In the genomic region with DNA sequence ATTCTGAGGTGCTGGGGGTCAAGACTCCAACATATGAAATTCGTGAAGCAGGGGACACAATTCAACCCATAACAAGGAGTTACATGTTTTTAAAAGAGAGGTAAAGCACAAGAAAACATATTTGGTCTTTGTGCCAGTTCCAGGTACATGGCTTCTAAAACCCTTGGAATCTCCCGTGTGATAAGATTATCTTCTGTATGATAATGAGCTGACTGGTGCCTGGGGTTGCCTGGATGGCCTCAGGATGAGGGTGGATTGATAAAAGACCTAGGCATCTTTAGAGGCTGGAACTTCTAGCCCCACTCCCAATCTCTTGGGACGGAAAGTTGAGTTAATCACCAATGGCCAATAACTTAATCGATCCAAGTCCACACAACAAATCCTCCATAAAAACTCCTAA, we compare ENCODE assay signal across 15 cellular contexts.
DNase-seq lines count a peak whose midpoint lies in the region; ATAC-seq and TF ChIP-seq lines count a peak whose summit lies in the region.
"Had no signal": no experiment of that assay in that cellular context is flagged by ENCODE, and none has a peak within 500 bp of the region (broad histone marks: within the 10 kb centered on the region; RNA-seq: fewer than 3 reads in every experiment).

No MANE protein-coding gene starts in this region.

- H3K4me3 Mint-ChIP-seq in Calu3 (ENCODE audit: low read depth, unreplicated experiment) (peak overlapping the region; percentile 60), WTC11 (no peak overlapping the region)
- H3K4me3 Mint-ChIP-seq: B cell; CD4-positive, alpha-beta T cell; GM23338 had no signal

- no peak overlapping the region for H4K5ac ChIP-seq in mesendoderm (ENCODE audit: low read length)

- POLR2A ChIA-PET in WTC11 (lab: Charles Lee): interaction anchor here (0.7 kb wide), 1 partner anchor 218 kb away, joined by 11 read pairs; no protein-coding TSS in a partner anchor

- H3K4me1 Mint-ChIP-seq in Calu3 (ENCODE audit: low read depth, unreplicated experiment) (peaks cover 48% of the 10 kb centered on the region), WTC11 (peaks cover 40% of the 10 kb centered on the region)

- CTCF ChIA-PET in Calu3 (lab: Charles Lee): no interaction called here
- CTCF ChIA-PET in WTC11 (lab: Charles Lee): interaction anchor here (0.6 to 2.1 kb wide), 4 partner anchors 14 to 146 kb away, joined by 3 to 13 read pairs (median 6); a partner anchor contains a TSS

- H3K79me2 ChIP-seq in mesendoderm (ENCODE audit: control insufficient read depth, insufficient read depth, low read length): no peaks in the 10 kb centered on the region

- H3K4me3 ChIP-seq in mesendoderm (ENCODE audit: low read length) (no peak overlapping the region), tibial artery (no peak overlapping the region), esophagus squamous epithelium (no peak overlapping the region)
- H3K4me3 ChIP-seq: GM23338 had no signal

- H3K18ac ChIP-seq in mesendoderm (ENCODE audit: low read length): no peak overlapping the region

- H3K4me2 ChIP-seq in mesendoderm (ENCODE audit: low read length): no peak overlapping the region

- no CpG with 5 or more reads among the region's 4 CpGs for WGBS in mesendoderm (ENCODE audit: extremely low coverage, insufficient coverage, low lambda C conversion rate)
- WGBS in esophagus squamous epithelium, 2 donors: 79% methylated on average over 3 to 4 of the region's 4 CpGs

- H3K27ac Mint-ChIP-seq in Calu3 (ENCODE audit: unreplicated experiment) (peak overlapping the region; percentile 54), WTC11 (peak overlapping the region; percentile 9; the same call in 1 of the 2 replicates)
- H3K27ac Mint-ChIP-seq: B cell; CD4-positive, alpha-beta T cell; GM23338 had no signal

- H3K27me3 ChIP-seq in mesendoderm (ENCODE audit: insufficient read depth, low read length, poor library complexity): no peaks in the 10 kb centered on the region
- H3K27me3 ChIP-seq in tibial artery: no peaks in the 10 kb centered on the region
- H3K27me3 ChIP-seq in esophagus squamous epithelium: no peaks in the 10 kb centered on the region

- H4K8ac ChIP-seq in mesendoderm (ENCODE audit: low read depth, low read length): no peak overlapping the region

- intact Hi-C loops in Calu3 (cut with micrococcal nuclease; ENCODE audit: unreplicated experiment): loop anchor here (2.0 kb wide), 3 partner anchors 59 to 249 kb away; no protein-coding TSS in a partner anchor
- intact Hi-C loops in tibial artery (cut with DNase I; ENCODE audit: low total_unique reads): loop anchor here (5.0 to 10.0 kb wide), 2 partner anchors 137 to 250 kb away; no protein-coding TSS in a partner anchor
- intact Hi-C loops in esophagus squamous epithelium (cut with DNase I): loop anchor here (5.0 kb wide), 1 partner anchor 245 kb away; no protein-coding TSS in a partner anchor

- no peak overlapping the region for H2BK5ac ChIP-seq in mesendoderm (ENCODE audit: low read length)

- DNase-seq in Calu3 (no peak), WTC11 (ENCODE audit: low spot score) (no peak), mesendoderm (peak; percentile 80), tibial artery (no peak), UCSD-AML1 (lab: John Stamatoyannopoulos, UW; ENCODE audit: unreplicated experiment) (no peak), esophagus squamous epithelium (lab: John Stamatoyannopoulos, UW) (no peak)
- DNase-seq: C1 segment of cervical spinal cord; CD4-positive, alpha-beta T cell; DMS153; DMS79 treated with DMSO at 0.1 percent for 48 hours; EL; H7 had no signal

- H3K36me3 Mint-ChIP-seq in Calu3 (ENCODE audit: insufficient read depth, unreplicated experiment): peaks cover 7% of the 10 kb centered on the region
- no peaks in the 10 kb centered on the region for H3K36me3 Mint-ChIP-seq in WTC11

- no peaks in the 10 kb centered on the region for H3K36me3 ChIP-seq in mesendoderm (ENCODE audit: control insufficient read depth, insufficient read depth, low read length)
- H3K36me3 ChIP-seq in tibial artery: no peaks in the 10 kb centered on the region
- H3K36me3 ChIP-seq in esophagus squamous epithelium: no peaks in the 10 kb centered on the region

- no peak overlapping the region for H2BK15ac ChIP-seq in mesendoderm (replicated peaks; ENCODE audit: low read depth)

- no peak overlapping the region for H3K9ac ChIP-seq in mesendoderm (ENCODE audit: low read length)

- H2BK120ac ChIP-seq in mesendoderm (ENCODE audit: low read depth, low read length): peak overlapping the region; percentile 61

- H3K4me1 ChIP-seq in mesendoderm (ENCODE audit: control insufficient read depth, low read depth, low read length) (peaks cover 8% of the 10 kb centered on the region), tibial artery (peaks cover 0 to 34% (median 15%) of the 10 kb centered on the region in 4 donors), esophagus squamous epithelium (peaks cover 3 to 22% (median 4%) of the 10 kb centered on the region in 3 donors)

- no peak overlapping the region for H3K56ac ChIP-seq in mesendoderm (ENCODE audit: low read length)

- H3K79me1 ChIP-seq in mesendoderm (ENCODE audit: low read length): no peaks in the 10 kb centered on the region

- H3K23ac ChIP-seq in mesendoderm (ENCODE audit: low read length): no peak overlapping the region

- H2AK5ac ChIP-seq in mesendoderm (ENCODE audit: low read length): no peak overlapping the region

- H3K27ac ChIP-seq in mesendoderm (ENCODE audit: low read depth, low read length) (no peak overlapping the region), tibial artery (peak overlapping the region; percentile 22 to 81), esophagus squamous epithelium (no peak overlapping the region)

- no peak for TF ChIP-seq POLR2A in esophagus squamous epithelium (IDR thresholded peaks at IDR 0.05)

- H3K9me3 ChIP-seq in tibial artery: no peaks in the 10 kb centered on the region
- H3K9me3 ChIP-seq in esophagus squamous epithelium: no peaks in the 10 kb centered on the region

- H3K4ac ChIP-seq in mesendoderm (ENCODE audit: low read depth, low read length): no peak overlapping the region

- no TSS peak for BruUV-seq in Calu3 (replicated peaks; lab: Mats Ljungman, UMichigan)

- H3K9me3 Mint-ChIP-seq in Calu3 (ENCODE audit: low read depth, unreplicated experiment) (no peaks in the 10 kb centered on the region), WTC11 (no peaks in the 10 kb centered on the region)
- H3K9me3 Mint-ChIP-seq: CD4-positive, alpha-beta T cell; GM23338 had no signal

- ATAC-seq in WTC11 (no peak), HG02970 (IDR thresholded peaks at IDR 0.05; ENCODE audit: low FRiP score, unreplicated experiment) (no peak)

- H3K27me3 Mint-ChIP-seq in Calu3 (ENCODE audit: unreplicated experiment) (no peaks in the 10 kb centered on the region), WTC11 (ENCODE audit: low read depth) (no peaks in the 10 kb centered on the region)
- H3K27me3 Mint-ChIP-seq: B cell; CD4-positive, alpha-beta T cell had no signal

- TF ChIP-seq CTCF in Calu3 (IDR thresholded peaks at IDR 0.05; ENCODE audit: unreplicated experiment) (no peak), WTC11 (IDR thresholded peaks at IDR 0.05) (no peak), tibial artery (IDR thresholded peaks at IDR 0.05) (no peak), esophagus squamous epithelium (IDR thresholded peaks at IDR 0.05) (no peak)

TF ChIP-seq in WTC11, 78 proteins besides CTCF, POLR2A, EP300 and RAD21:
- no peak for TF ChIP-seq ZNF232 (CRISPR knock-in tag; IDR thresholded peaks at IDR 0.05)
- TF ChIP-seq, protein P1, sequence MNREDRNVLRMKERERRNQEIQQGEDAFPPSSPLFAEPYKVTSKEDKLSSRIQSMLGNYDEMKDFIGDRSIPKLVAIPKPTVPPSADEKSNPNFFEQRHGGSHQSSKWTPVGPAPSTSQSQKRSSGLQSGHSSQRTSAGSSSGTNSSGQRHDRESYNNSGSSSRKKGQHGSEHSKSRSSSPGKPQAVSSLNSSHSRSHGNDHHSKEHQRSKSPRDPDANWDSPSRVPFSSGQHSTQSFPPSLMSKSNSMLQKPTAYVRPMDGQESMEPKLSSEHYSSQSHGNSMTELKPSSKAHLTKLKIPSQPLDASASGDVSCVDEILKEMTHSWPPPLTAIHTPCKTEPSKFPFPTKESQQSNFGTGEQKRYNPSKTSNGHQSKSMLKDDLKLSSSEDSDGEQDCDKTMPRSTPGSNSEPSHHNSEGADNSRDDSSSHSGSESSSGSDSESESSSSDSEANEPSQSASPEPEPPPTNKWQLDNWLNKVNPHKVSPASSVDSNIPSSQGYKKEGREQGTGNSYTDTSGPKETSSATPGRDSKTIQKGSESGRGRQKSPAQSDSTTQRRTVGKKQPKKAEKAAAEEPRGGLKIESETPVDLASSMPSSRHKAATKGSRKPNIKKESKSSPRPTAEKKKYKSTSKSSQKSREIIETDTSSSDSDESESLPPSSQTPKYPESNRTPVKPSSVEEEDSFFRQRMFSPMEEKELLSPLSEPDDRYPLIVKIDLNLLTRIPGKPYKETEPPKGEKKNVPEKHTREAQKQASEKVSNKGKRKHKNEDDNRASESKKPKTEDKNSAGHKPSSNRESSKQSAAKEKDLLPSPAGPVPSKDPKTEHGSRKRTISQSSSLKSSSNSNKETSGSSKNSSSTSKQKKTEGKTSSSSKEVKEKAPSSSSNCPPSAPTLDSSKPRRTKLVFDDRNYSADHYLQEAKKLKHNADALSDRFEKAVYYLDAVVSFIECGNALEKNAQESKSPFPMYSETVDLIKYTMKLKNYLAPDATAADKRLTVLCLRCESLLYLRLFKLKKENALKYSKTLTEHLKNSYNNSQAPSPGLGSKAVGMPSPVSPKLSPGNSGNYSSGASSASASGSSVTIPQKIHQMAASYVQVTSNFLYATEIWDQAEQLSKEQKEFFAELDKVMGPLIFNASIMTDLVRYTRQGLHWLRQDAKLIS (CRISPR knock-in tag; IDR thresholded peaks at IDR 0.05; ENCODE audit: borderline replicate concordance): no peak
- TF ChIP-seq GRHL2 (CRISPR knock-in tag; IDR thresholded peaks at IDR 0.05; ENCODE audit: insufficient replicate concordance, severe bottlenecking): no peak
- TF ChIP-seq ATF1 (CRISPR knock-in tag; IDR thresholded peaks at IDR 0.05): no peak
- no peak for TF ChIP-seq GTF2I (CRISPR knock-in tag; conservative IDR thresholded peaks at IDR 0.05)
- no peak for TF ChIP-seq ZNF219 (CRISPR knock-in tag; IDR thresholded peaks at IDR 0.05; ENCODE audit: borderline replicate concordance)
TF ChIP-seq in WTC11: peak in this region for 0.

Comparison
In these comparisons a context has a peak if more than half of its experiments do, and no peak if none do; other contexts are left out.
1. H3K27ac ChIP-seq: peak in tibial artery (2 of 2); none in mesendoderm (single experiment) and esophagus squamous epithelium (0 of 4).